Comparison of ENCODE assay signal across 24 cellular contexts in genomic region chr5:16542275-16542674, GRCh38.
A peak's percentile ranks its signal among the peaks of the same experiment; 100 is the strongest.
DNase-seq lines count a peak whose midpoint lies in the region; ATAC-seq and TF ChIP-seq lines count a peak whose summit lies in the region.
"Had no signal": no experiment of that assay in that cellular context is flagged by ENCODE, and none has a peak within 500 bp of the region (broad histone marks: within the 10 kb centered on the region; RNA-seq: fewer than 3 reads in every experiment).

No MANE protein-coding gene starts in this region.

- H3K27me3 ChIP-seq in endodermal cell (ENCODE audit: control insufficient read depth, insufficient read depth, low read length, poor library complexity, severe bottlenecking) (no peaks in the 10 kb centered on the region), HAP-1 (ENCODE audit: low read depth) (no peaks in the 10 kb centered on the region)
- H3K27me3 ChIP-seq: heart right ventricle, left lung, pancreas had no signal

- H3K4me3 Mint-ChIP-seq in endodermal cell = no peak overlapping the region
- H3K4me3 Mint-ChIP-seq: activated T-cell treated with anti-CD3 and anti-CD28 coated beads, Interleukin-2, amount 50 U/mL, for 4 hours; mesothelial cell of epicardium; nephron had no signal

- intact Hi-C loops in left colon (cut with DNase I, micrococcal nuclease) = no loop called here

- CTCF ChIA-PET in RWPE1 (lab: Yijun Ruan, JAX) = no interaction called here

- no peak overlapping the region for H3K27ac Mint-ChIP-seq in endodermal cell
- H3K27ac Mint-ChIP-seq: mesothelial cell of epicardium, nephron had no signal

- WGBS in endodermal cell (ENCODE audit: insufficient coverage in 1 of 2, insufficient read length in 1 of 2), 2 experiments = 90 to 93% methylated on average over 2 to 5 of the region's 5 CpGs

- ATAC-seq in left colon (peak; percentile 59), GM21447 (IDR thresholded peaks at IDR 0.05; ENCODE audit: unreplicated experiment) (no peak)
- ATAC-seq: activated T-cell treated with anti-CD3 and anti-CD28 coated beads, Interleukin-2, amount 50 U/mL, for 4 hours; heart right ventricle; left lung; pancreas had no signal

- peaks cover 4% of the 10 kb centered on the region for H3K27me3 Mint-ChIP-seq in endodermal cell (ENCODE audit: insufficient read depth)

- in situ Hi-C loops in HAP-1 (cut with MboI; ENCODE audit: low sequenced_read_pairs) = no loop called here

- H3K4me1 Mint-ChIP-seq in endodermal cell = no peaks in the 10 kb centered on the region

- H3K27ac ChIP-seq in C4-2B (peak overlapping the region; percentile 9; the same call in 1 of the 2 replicates), RWPE1 (no peak overlapping the region), endodermal cell (ENCODE audit: low read depth, low read length) (no peak overlapping the region)
- H3K27ac ChIP-seq: coronary artery, left lung, pancreas, PC-9 had no signal

- H3K4me1 ChIP-seq in endodermal cell (ENCODE audit: control insufficient read depth, insufficient read depth, low read length) (no peaks in the 10 kb centered on the region), HAP-1 (no peaks in the 10 kb centered on the region)
- H3K4me1 ChIP-seq: left lung had no signal

- H3K4me3 ChIP-seq in endodermal cell (ENCODE audit: low read length) (no peak overlapping the region), HAP-1 (no peak overlapping the region)
- H3K4me3 ChIP-seq: coronary artery, heart right ventricle, left lung, pancreas, PC-9 had no signal

- no peak for TF ChIP-seq CTCF in C4-2B (conservative IDR thresholded peaks at IDR 0.05)
- TF ChIP-seq CTCF in RWPE1 (conservative IDR thresholded peaks at IDR 0.05; ENCODE audit: low read depth) = no peak
- TF ChIP-seq CTCF in endodermal cell (conservative IDR thresholded peaks at IDR 0.05) = no peak

- H3K36me3 ChIP-seq in endodermal cell (ENCODE audit: control insufficient read depth, insufficient read depth, low read length) (no peaks in the 10 kb centered on the region), HAP-1 (replicated peaks) (no peaks in the 10 kb centered on the region)
- H3K36me3 ChIP-seq: heart right ventricle, left lung, pancreas had no signal

- no peaks in the 10 kb centered on the region for H3K36me3 Mint-ChIP-seq in endodermal cell (ENCODE audit: low read depth)
- H3K36me3 Mint-ChIP-seq: mesothelial cell of epicardium had no signal

- POLR2A ChIA-PET in RWPE1 (lab: Yijun Ruan, JAX; ENCODE audit: low non-redundant PET) = no interaction called here

- DNase-seq in NCI-H146 (lab: John Stamatoyannopoulos, UW) = peak; percentile 50
- peak; percentile 99 for DNase-seq in NCI-H748 treated with DMSO at 0.1 percent for 48 hours (lab: John Stamatoyannopoulos, UW)
- DNase-seq in left colon = no peak
- DNase-seq in RWPE1 (ENCODE audit: low spot score) = no peak
- DNase-seq in endodermal cell = no peak
- DNase-seq in HAP-1 (ENCODE audit: low spot score in 2 of 2) = no peak
- DNase-seq: ACHN; activated CD8-positive, alpha-beta memory T cell treated with anti-CD3 and anti-CD28 coated beads for 24 hours; activated naive CD4-positive, alpha-beta T cell; activated T-cell treated with anti-CD3 and anti-CD28 coated beads, Interleukin-2, amount 50 U/mL, for 4 hours; DMS79; heart right ventricle; KBM-7; left lung; NCI-H187 treated with DMSO at 0.1 percent for 48 hours; pancreas; PC-9; substantia nigra; T-helper 1 cell had no signal

- H3K9me3 Mint-ChIP-seq in endodermal cell = no peaks in the 10 kb centered on the region
- H3K9me3 Mint-ChIP-seq: activated T-cell treated with anti-CD3 and anti-CD28 coated beads, Interleukin-2, amount 50 U/mL, for 4 hours; mesothelial cell of epicardium; nephron had no signal

- H3K9me3 ChIP-seq in endodermal cell (ENCODE audit: control insufficient read depth, low read length) (no peaks in the 10 kb centered on the region), HAP-1 (no peaks in the 10 kb centered on the region)
- H3K9me3 ChIP-seq: heart right ventricle, left lung, pancreas had no signal

- H3K9ac ChIP-seq in endodermal cell (ENCODE audit: extremely low read depth, low read length, poor library complexity, severe bottlenecking) = no peak overlapping the region

Comparison
In these comparisons a context has a peak if more than half of its experiments do, and no peak if none do; other contexts are left out.
1. DNase-seq: peak in NCI-H146 (single experiment) and NCI-H748 treated with DMSO at 0.1 percent for 48 hours (single experiment); none in left colon (0 of 2), RWPE1 (single experiment), endodermal cell (single experiment) and HAP-1 (0 of 2).